Comparison of ENCODE assay signal across 29 cellular contexts in genomic region chr4:84652478-84652877, GRCh38.
A peak's percentile ranks its signal among the peaks of the same experiment; 100 is the strongest.
DNase-seq lines count a peak whose midpoint lies in the region; ATAC-seq, FAIRE-seq and TF ChIP-seq lines count a peak whose summit lies in the region.
"Had no signal": no experiment of that assay in that cellular context is flagged by ENCODE, and none has a peak within 500 bp of the region (broad histone marks: within the 10 kb centered on the region; RNA-seq: fewer than 3 reads in every experiment).

No MANE protein-coding gene starts in this region.

- no peak for TF ChIP-seq CTCF in MCF 10A (IDR thresholded peaks at IDR 0.05; ENCODE audit: unreplicated experiment)
- no peak for TF ChIP-seq CTCF in breast epithelium (IDR thresholded peaks at IDR 0.05)
- TF ChIP-seq CTCF in WTC11 (IDR thresholded peaks at IDR 0.05), result no peak
- TF ChIP-seq CTCF in K562 (IDR thresholded peaks at IDR 0.05 in 2 of 3, conservative IDR thresholded peaks at IDR 0.05 in 1 of 3; ENCODE audit: insufficient read depth in 2 of 3, low read depth in 1 of 3, low read length in 3 of 3), result no peak
- no peak for TF ChIP-seq CTCF in prostate gland (IDR thresholded peaks at IDR 0.05)

- H4K20me1 ChIP-seq in K562 (replicated peaks; ENCODE audit: control insufficient read depth, insufficient read depth, low read length), result no peaks in the 10 kb centered on the region
- H4K20me1 ChIP-seq: BLaER1 had no signal

- intact Hi-C loops in MCF 10A (cut with micrococcal nuclease) (no loop called here), breast epithelium (cut with DNase I; ENCODE audit: low total_unique reads) (no loop called here), K562 (cut with micrococcal nuclease) (no loop called here), prostate gland (cut with DNase I) (no loop called here), head of caudate nucleus (cut with DNase I) (no loop called here)

- H3K27ac Mint-ChIP-seq in MCF 10A (ENCODE audit: low read depth, unreplicated experiment), result peak overlapping the region; percentile 35
- H3K27ac Mint-ChIP-seq in WTC11, result peak overlapping the region; percentile 2; the same call in 1 of the 2 replicates
- H3K27ac Mint-ChIP-seq: CD4-positive, alpha-beta memory T cell; CD4-positive, CD25-positive, alpha-beta regulatory T cell; CD8-positive, alpha-beta memory T cell had no signal

- no peak for DNase-seq in MCF 10A (ENCODE audit: unreplicated experiment)
- no peak for DNase-seq in breast epithelium (ENCODE audit: low spot score in 2 of 2)
- DNase-seq in WTC11 (ENCODE audit: low spot score), result no peak
- DNase-seq in K562 (ENCODE audit: extremely low read depth in 1 of 4, low spot score in 3 of 4), result no peak
- peak; percentile 18 for DNase-seq in prostate gland (ENCODE audit: low spot score)
- DNase-seq in iPS-NIHi7 (ENCODE audit: extremely low spot score), result no peak
- DNase-seq in head of caudate nucleus, result no peak
- DNase-seq: ACHN; BE2C; C1 segment of cervical spinal cord; CD4-positive, alpha-beta memory T cell; CD4-positive, CD25-positive, alpha-beta regulatory T cell; CD8-positive, alpha-beta memory T cell; COR-L47; DMS 273 treated with DMSO at 0.1 percent for 48 hours; DMS153; DMS53; DMS79; DND-41; EL; GDM1 had no signal

- H3K4me3 ChIP-seq in breast epithelium (no peak overlapping the region), K562 (no peak overlapping the region), prostate gland (no peak overlapping the region)
- H3K4me3 ChIP-seq: BLaER1, GM12878 had no signal

- H3K36me3 Mint-ChIP-seq in MCF 10A (ENCODE audit: insufficient read depth, unreplicated experiment), result no peaks in the 10 kb centered on the region
- H3K36me3 Mint-ChIP-seq in WTC11, result peaks cover 38% of the 10 kb centered on the region
- H3K36me3 Mint-ChIP-seq: CD4-positive, alpha-beta memory T cell; CD4-positive, CD25-positive, alpha-beta regulatory T cell had no signal

- no peaks in the 10 kb centered on the region for H3K79me2 ChIP-seq in K562 (ENCODE audit: control insufficient read depth, insufficient read depth, low read length)

- no peaks in the 10 kb centered on the region for H3K27me3 Mint-ChIP-seq in MCF 10A (ENCODE audit: insufficient read depth, unreplicated experiment)
- peaks cover 3% of the 10 kb centered on the region; the same call in 1 of the 2 replicates for H3K27me3 Mint-ChIP-seq in WTC11 (ENCODE audit: low read depth)
- H3K27me3 Mint-ChIP-seq: CD4-positive, CD25-positive, alpha-beta regulatory T cell had no signal

- FAIRE-seq in K562 (lab: Jason Lieb, UNC), result no peak
- FAIRE-seq: A204.1, GM12878, GM12892, GM18507 had no signal

- no peak for TF ChIP-seq EP300 in K562 (IDR thresholded peaks at IDR 0.05; ENCODE audit: low read length)

- POLR2A ChIA-PET in MCF 10A (lab: Yijun Ruan, JAX) (interaction anchor here (0.7 kb wide), 1 partner anchor 15 kb away, joined by 3 read pairs; no protein-coding TSS in a partner anchor), WTC11 (lab: Charles Lee) (no interaction called here), K562 (lab: Yijun Ruan, JAX) (no interaction called here)

- H3K9me3 ChIP-seq in breast epithelium (no peaks in the 10 kb centered on the region), K562 (replicated peaks; ENCODE audit: control insufficient read depth, insufficient read depth, low read depth, low read length) (no peaks in the 10 kb centered on the region), prostate gland (no peaks in the 10 kb centered on the region)
- H3K9me3 ChIP-seq: BE2C had no signal

- H3K4me2 ChIP-seq in K562 (ENCODE audit: insufficient read depth, low read length), result no peak overlapping the region
- H3K4me2 ChIP-seq: BLaER1 had no signal

- H3K9ac ChIP-seq in K562 (ENCODE audit: insufficient read depth in 1 of 2, low read depth in 2 of 2, low read length in 2 of 2), result no peak overlapping the region
- H3K9ac ChIP-seq: BLaER1 had no signal

- TF ChIP-seq RAD21 in K562 (CRISPR knock-in tag; conservative IDR thresholded peaks at IDR 0.05 in 1 of 2, IDR thresholded peaks at IDR 0.05 in 1 of 2), result no peak

- in situ Hi-C loops in K562 (cut with MboI), result no loop called here

- H3K27ac ChIP-seq in breast epithelium (no peak overlapping the region), K562 (ENCODE audit: extremely low read depth, low read depth, low read length) (no peak overlapping the region), prostate gland (no peak overlapping the region)
- H3K27ac ChIP-seq: 22Rv1, BLaER1 had no signal

- no TSS peak for BruUV-seq in MCF 10A (replicated peaks; lab: Mats Ljungman, UMichigan)
- no TSS peak for BruUV-seq in K562 (replicated peaks; lab: Mats Ljungman, UMichigan)

- no peak for TF ChIP-seq POLR2A in breast epithelium (IDR thresholded peaks at IDR 0.05)
- TF ChIP-seq POLR2A in K562 (conservative IDR thresholded peaks at IDR 0.05), result no peak
- no peak for TF ChIP-seq POLR2A in prostate gland (IDR thresholded peaks at IDR 0.05)

- H3K9me1 ChIP-seq in K562 (ENCODE audit: control insufficient read depth, insufficient read depth, low read length), result no peaks in the 10 kb centered on the region

- H3K4me3 Mint-ChIP-seq in MCF 10A (ENCODE audit: unreplicated experiment), result no peak overlapping the region
- H3K4me3 Mint-ChIP-seq in WTC11, result no peak overlapping the region
- H3K4me3 Mint-ChIP-seq: CD14-positive monocyte; CD4-positive, alpha-beta memory T cell; CD4-positive, CD25-positive, alpha-beta regulatory T cell; CD8-positive, alpha-beta memory T cell had no signal

- no peaks in the 10 kb centered on the region for H3K27me3 ChIP-seq in breast epithelium
- H3K27me3 ChIP-seq in K562 (ENCODE audit: control insufficient read depth in 2 of 2, insufficient read depth in 2 of 2, low read length in 2 of 2), result peaks cover 0 to 4% of the 10 kb centered on the region in 2 experiments; a peak in 1 of 5 replicates
- H3K27me3 ChIP-seq in prostate gland (replicated peaks; ENCODE audit: insufficient read depth), result no peaks in the 10 kb centered on the region
- H3K27me3 ChIP-seq: BE2C, BLaER1 had no signal

- no peak overlapping the region for H2AFZ ChIP-seq in K562 (ENCODE audit: low read depth, low read length)

- H3K4me1 ChIP-seq in breast epithelium (no peaks in the 10 kb centered on the region), K562 (replicated peaks in 1 of 2; ENCODE audit: control insufficient read depth in 2 of 2, insufficient read depth in 2 of 2, low read length in 2 of 2) (no peaks in the 10 kb centered on the region), prostate gland (replicated peaks) (no peaks in the 10 kb centered on the region)
- H3K4me1 ChIP-seq: BE2C, BLaER1 had no signal

- ATAC-seq in WTC11, result no peak
- no peak; the same call in 2 of the 3 replicates for ATAC-seq in K562
- no peak for ATAC-seq in HG03521 (IDR thresholded peaks at IDR 0.05; ENCODE audit: unreplicated experiment)
- ATAC-seq: GM12878 had no signal

- WGBS in K562 (ENCODE audit: insufficient coverage, low coverage, missing lambda C conversion rate), result 3% methylated on average over 4 of the region's 4 CpGs
- 78% methylated on average over 4 of the region's 4 CpGs for WGBS in prostate gland

- peaks cover 8% of the 10 kb centered on the region for H3K9me3 Mint-ChIP-seq in MCF 10A (ENCODE audit: unreplicated experiment)
- peaks cover 26% of the 10 kb centered on the region for H3K9me3 Mint-ChIP-seq in WTC11

- H3K36me3 ChIP-seq in breast epithelium, result no peaks in the 10 kb centered on the region
- no peaks in the 10 kb centered on the region for H3K36me3 ChIP-seq in K562 (ENCODE audit: control insufficient read depth, insufficient read depth, low read length)
- no peaks in the 10 kb centered on the region for H3K36me3 ChIP-seq in prostate gland
- H3K36me3 ChIP-seq: BE2C, BLaER1 had no signal

- CTCF ChIA-PET in MCF 10A (lab: Yijun Ruan, JAX), result interaction anchor here (1.2 kb wide), 1 partner anchor 74 kb away, joined by 3 read pairs; no protein-coding TSS in a partner anchor
- CTCF ChIA-PET in WTC11 (lab: Charles Lee), result no interaction called here
- CTCF ChIA-PET in K562 (lab: Yijun Ruan, JAX; ENCODE audit: low intra/inter-chr PET ratio), result no interaction called here

- H3K4me1 Mint-ChIP-seq in MCF 10A (ENCODE audit: insufficient read depth, unreplicated experiment) (no peaks in the 10 kb centered on the region), WTC11 (peaks cover 26% of the 10 kb centered on the region)
- H3K4me1 Mint-ChIP-seq: CD4-positive, alpha-beta memory T cell; CD4-positive, CD25-positive, alpha-beta regulatory T cell; CD8-positive, alpha-beta memory T cell had no signal

TF ChIP-seq in WTC11, 78 proteins besides CTCF, POLR2A, EP300 and RAD21 (continues in another document):
- no peak for TF ChIP-seq FOXP4 (CRISPR knock-in tag; IDR thresholded peaks at IDR 0.05)

TF ChIP-seq in K562, 482 proteins besides CTCF, POLR2A, EP300 and RAD21 (continues in another document):
- TF ChIP-seq ZNF511 (CRISPR knock-in tag; IDR thresholded peaks at IDR 0.05) (no peak), ARID3B (CRISPR knock-in tag; IDR thresholded peaks at IDR 0.05; ENCODE audit: borderline replicate concordance) (no peak)
